ENCODE assay signal across 8 cellular contexts in the genomic region with DNA sequence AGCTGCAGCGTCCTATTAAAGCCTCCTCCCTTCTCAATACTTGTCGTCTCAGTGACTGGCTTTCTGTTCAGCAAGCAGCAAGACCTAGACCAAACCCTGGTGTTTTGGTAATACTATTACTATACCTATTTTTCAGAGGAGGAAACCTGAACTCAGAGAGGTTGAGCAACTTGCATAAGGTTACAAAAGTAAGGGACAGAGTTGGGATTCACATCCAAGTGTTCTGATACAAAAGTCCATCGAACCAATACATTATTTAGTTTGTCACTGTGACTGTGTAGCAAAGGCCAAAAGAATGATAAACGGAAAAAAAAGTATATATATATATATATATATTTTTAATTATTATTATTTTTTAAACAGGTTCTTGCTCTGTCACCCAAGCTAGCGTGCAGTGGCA.
"Had no signal": no experiment of that assay in that cellular context is flagged by ENCODE, and none has a peak within 500 bp of the region (broad histone marks: within the 10 kb centered on the region; RNA-seq: fewer than 3 reads in every experiment).

No MANE protein-coding gene starts in this region.

- DNase-seq: GOT3, H9, HCEC 1CT, IMR-90 had no signal

- H3K4me3 ChIP-seq: GM23248, K562 had no signal

- H3K27ac ChIP-seq: GM23248 had no signal

- FAIRE-seq: H54, HTR-8/SVneo had no signal

- H3K9ac ChIP-seq: GM23248 had no signal

- H2AFZ ChIP-seq: GM23248 had no signal
